18 cellular contexts compared by ENCODE assay signal in genomic region chr14:91904956-91905645, GRCh38. TPM values are rescaled to one million over a fixed set of nuclear protein-coding genes. Genes with fewer than 3 reads are reported as not detected.
"Had no signal": no experiment of that assay in that cellular context is flagged by ENCODE, and none has a peak within 500 bp of the region (broad histone marks: within the 10 kb centered on the region; RNA-seq: fewer than 3 reads in every experiment).

No MANE protein-coding gene starts in this region.

- H3K4me3 Mint-ChIP-seq: endodermal cell; natural killer cell treated with Interleukin-12 subunit alpha and Interleukin-12 subunit beta and Interleukin-15 and Interleukin-18, amount 100 ng/mL, for 72 hours; type B pancreatic cell had no signal

- H3K27ac Mint-ChIP-seq: endodermal cell, type B pancreatic cell had no signal

- H3K36me3 Mint-ChIP-seq: natural killer cell treated with Interleukin-12 subunit alpha and Interleukin-12 subunit beta and Interleukin-15 and Interleukin-18, amount 100 ng/mL, for 72 hours; type B pancreatic cell had no signal

- H3K36me3 ChIP-seq: heart left ventricle, left lung, stomach had no signal

- H3K27me3 ChIP-seq: heart left ventricle, left lung, stomach had no signal

- H3K9me3 Mint-ChIP-seq: endodermal cell; natural killer cell treated with Interleukin-12 subunit alpha and Interleukin-12 subunit beta and Interleukin-15 and Interleukin-18, amount 100 ng/mL, for 72 hours; type B pancreatic cell had no signal

- H3K9me3 ChIP-seq: heart left ventricle, left lung, stomach had no signal

- H3K27me3 Mint-ChIP-seq: natural killer cell treated with Interleukin-12 subunit alpha and Interleukin-12 subunit beta and Interleukin-15 and Interleukin-18, amount 100 ng/mL, for 72 hours had no signal

- DNase-seq: effector CD4-positive, alpha-beta T cell; endodermal cell; heart left ventricle; hypothalamus; islet precursor cell; left lung; mesenchymal stem cell; midbrain; small intestine; stimulated activated CD4-positive, alpha-beta T cell treated with anti-CD3 and anti-CD28 coated beads, Interleukin-12 subunit alpha, Interleukin-12 subunit beta, amount 100 ng/mL, for 4 hours; stimulated activated naive CD4-positive, alpha-beta T cell; stomach; substantia nigra had no signal

- H3K4me3 ChIP-seq: coronary artery, heart left ventricle, left lung, lung, stomach had no signal

- ATAC-seq: heart left ventricle; left lung; natural killer cell treated with Interleukin-12 subunit alpha and Interleukin-12 subunit beta and Interleukin-15 and Interleukin-18, amount 100 ng/mL, for 72 hours had no signal

- H3K27ac ChIP-seq: left lung had no signal

RNA-seq across cellular contexts. Expression of gene TC2N, which starts 37.8 kb away (rescaled TPM):
- polyA plus RNA-seq: endothelial cell of umbilical vein had no signal

RNA-seq across cellular contexts. Expression of gene FBLN5, which starts 42.4 kb away (rescaled TPM):
- total RNA-seq: natural killer cell treated with Interleukin-12 subunit alpha and Interleukin-12 subunit beta and Interleukin-15 and Interleukin-18, amount 100 ng/mL, for 72 hours had no signal
